ENCODE assay signal across 8 cellular contexts in genomic region chr19:38506723-38507550, GRCh38.
DNase-seq lines count a peak whose midpoint lies in the region; ATAC-seq and TF ChIP-seq lines count a peak whose summit lies in the region.

No MANE protein-coding gene starts in this region.

- H3K4me1 ChIP-seq in heart left ventricle (no peaks in the 10 kb centered on the region), sigmoid colon (no peaks in the 10 kb centered on the region)

- DNase-seq in GM12865 (ENCODE audit: low read depth) = peak; percentile 80
- DNase-seq in RKO (ENCODE audit: low spot score) = peak; percentile 42
- DNase-seq in activated T-helper 2 cell treated with anti-CD3 and anti-CD28 coated beads, Interferon-gamma antibody, Interleukin-2, Interleukin-4, amounts not matched to agents 10 μg/mL and 5 μg/mL and 100 μg/mL, durations not matched to agents 14 hours and 24 hours and 36 hours (ENCODE audit: low spot score) = peak; percentile 88
- peak; percentile 33 to 86 (median 71) for DNase-seq in heart left ventricle
- peak; percentile 89 for DNase-seq in sigmoid colon
- DNase-seq in COR-L47 (lab: John Stamatoyannopoulos, UW) = no peak
- no peak for DNase-seq in NCI-H187 treated with DMSO at 0.1 percent for 48 hours (lab: John Stamatoyannopoulos, UW)

- H3K27me3 Mint-ChIP-seq in activated T-helper 2 cell treated with anti-CD3 and anti-CD28 coated beads, Interferon-gamma antibody, Interleukin-2, Interleukin-4, amounts not matched to agents 10 μg/mL and 5 μg/mL and 100 μg/mL, durations not matched to agents 14 hours and 24 hours and 36 hours (ENCODE audit: low read depth) = peaks cover 3% of the 10 kb centered on the region

- TF ChIP-seq POLR2A in heart left ventricle (IDR thresholded peaks at IDR 0.05) = no peak
- TF ChIP-seq POLR2A in sigmoid colon (IDR thresholded peaks at IDR 0.05) = no peak

- no peak overlapping the region for H3K27ac Mint-ChIP-seq in activated T-helper 2 cell treated with anti-CD3 and anti-CD28 coated beads, Interferon-gamma antibody, Interleukin-2, Interleukin-4, amounts not matched to agents 10 μg/mL and 5 μg/mL and 100 μg/mL, durations not matched to agents 14 hours and 24 hours and 36 hours

- intact Hi-C loops in activated T-helper 2 cell treated with anti-CD3 and anti-CD28 coated beads, Interferon-gamma antibody, Interleukin-2, Interleukin-4, amounts not matched to agents 10 μg/mL and 5 μg/mL and 100 μg/mL, durations not matched to agents 14 hours and 24 hours and 36 hours (cut with micrococcal nuclease) = loop anchor here (5.0 kb wide), 1 partner anchor 80 kb away; the partner anchor contains the start of gene RASGRP4
- intact Hi-C loops in heart left ventricle (cut with DNase I) = no loop called here
- intact Hi-C loops in sigmoid colon (cut with DNase I) = no loop called here

- peaks cover 4% of the 10 kb centered on the region for H3K4me1 Mint-ChIP-seq in activated T-helper 2 cell treated with anti-CD3 and anti-CD28 coated beads, Interferon-gamma antibody, Interleukin-2, Interleukin-4, amounts not matched to agents 10 μg/mL and 5 μg/mL and 100 μg/mL, durations not matched to agents 14 hours and 24 hours and 36 hours (ENCODE audit: low read depth)

- H3K9me3 Mint-ChIP-seq in activated T-helper 2 cell treated with anti-CD3 and anti-CD28 coated beads, Interferon-gamma antibody, Interleukin-2, Interleukin-4, amounts not matched to agents 10 μg/mL and 5 μg/mL and 100 μg/mL, durations not matched to agents 14 hours and 24 hours and 36 hours = no peaks in the 10 kb centered on the region

- no peaks in the 10 kb centered on the region for H3K36me3 ChIP-seq in heart left ventricle
- H3K36me3 ChIP-seq in sigmoid colon = no peaks in the 10 kb centered on the region

- H3K27ac ChIP-seq in heart left ventricle (no peak overlapping the region), sigmoid colon (no peak overlapping the region)

- H3K36me3 Mint-ChIP-seq in activated T-helper 2 cell treated with anti-CD3 and anti-CD28 coated beads, Interferon-gamma antibody, Interleukin-2, Interleukin-4, amounts not matched to agents 10 μg/mL and 5 μg/mL and 100 μg/mL, durations not matched to agents 14 hours and 24 hours and 36 hours (ENCODE audit: low read depth) = no peaks in the 10 kb centered on the region

- H3K9me3 ChIP-seq in heart left ventricle = no peaks in the 10 kb centered on the region
- H3K9me3 ChIP-seq in sigmoid colon = no peaks in the 10 kb centered on the region

- H3K4me3 Mint-ChIP-seq in activated T-helper 2 cell treated with anti-CD3 and anti-CD28 coated beads, Interferon-gamma antibody, Interleukin-2, Interleukin-4, amounts not matched to agents 10 μg/mL and 5 μg/mL and 100 μg/mL, durations not matched to agents 14 hours and 24 hours and 36 hours (ENCODE audit: low read depth) = no peak overlapping the region

- ATAC-seq in HG03432 (IDR thresholded peaks at IDR 0.05; ENCODE audit: unreplicated experiment) (peak; percentile 43), heart left ventricle (peak; percentile 51 to 93 (median 88))

- WGBS in heart left ventricle, 4 donors = 23 to 40% (median 29%) methylated on average over 35 of the region's 35 CpGs
- WGBS in sigmoid colon, 2 donors = 22 to 31% methylated on average over 35 of the region's 35 CpGs

- TF ChIP-seq EP300 in sigmoid colon (IDR thresholded peaks at IDR 0.05) = no peak

- TF ChIP-seq CTCF in GM12865 (IDR thresholded peaks at IDR 0.05; ENCODE audit: insufficient read depth, low read depth, low read length, missing control alignments) (no peak), heart left ventricle (IDR thresholded peaks at IDR 0.05) (no peak), sigmoid colon (IDR thresholded peaks at IDR 0.05) (no peak)

- H3K4me3 ChIP-seq in GM12865 (ENCODE audit: low read depth, low read length) (no peak overlapping the region), heart left ventricle (peak overlapping the region in 1 of 12 donors; percentile 5), sigmoid colon (no peak overlapping the region)

- H3K27me3 ChIP-seq in heart left ventricle = peaks cover 0 to 14% (median 0%) of the 10 kb centered on the region in 9 donors
- H3K27me3 ChIP-seq in sigmoid colon = no peaks in the 10 kb centered on the region

Comparison
In these comparisons a context has a peak if more than half of its experiments do, and no peak if none do; other contexts are left out.
1. DNase-seq: peak in GM12865 (single experiment), RKO (single experiment), activated T-helper 2 cell treated with anti-CD3 and anti-CD28 coated beads, Interferon-gamma antibody, Interleukin-2, Interleukin-4, amounts not matched to agents 10 μg/mL and 5 μg/mL and 100 μg/mL, durations not matched to agents 14 hours and 24 hours and 36 hours (single experiment), heart left ventricle (5 of 5) and sigmoid colon (single experiment); none in COR-L47 (single experiment) and NCI-H187 treated with DMSO at 0.1 percent for 48 hours (single experiment).